ENCODE assay signal across 9 cellular contexts in genomic region chr6:100664274-100665040, GRCh38.
DNase-seq lines count a peak whose midpoint lies in the region; ATAC-seq and TF ChIP-seq lines count a peak whose summit lies in the region.
"Had no signal": no experiment of that assay in that cellular context is flagged by ENCODE, and none has a peak within 500 bp of the region (broad histone marks: within the 10 kb centered on the region; RNA-seq: fewer than 3 reads in every experiment).

No MANE protein-coding gene starts in this region.

- TF ChIP-seq CTCF in lower leg skin (IDR thresholded peaks at IDR 0.05), result no peak

- no peak overlapping the region for H3K4me3 ChIP-seq in lower leg skin (ENCODE audit: low read depth, poor library complexity, severe bottlenecking)

- intact Hi-C loops in lower leg skin (cut with DNase I; ENCODE audit: low total_unique reads), result no loop called here

- no peak for TF ChIP-seq POLR2A in lower leg skin (IDR thresholded peaks at IDR 0.05)

- ATAC-seq in GM18508 (IDR thresholded peaks at IDR 0.05; ENCODE audit: insufficient read depth, unreplicated experiment) (peak; percentile 27), HG02885 (IDR thresholded peaks at IDR 0.05; ENCODE audit: poor library complexity, unreplicated experiment) (peak; percentile 35)

- DNase-seq in AML-193 (lab: John Stamatoyannopoulos, UW) (peak; percentile 59), NCI-H69 (lab: John Stamatoyannopoulos, UW) (peak; percentile 65), cerebellum (ENCODE audit: low spot score) (peak; percentile 12), midbrain (lab: John Stamatoyannopoulos, UW) (peak; percentile 57), lower leg skin (ENCODE audit: low spot score in 2 of 2) (no peak)
- no peak for DNase-seq in NK-92 treated with Interleukin-12 subunit alpha and Interleukin-12 subunit beta, amount 100 ng/mL, for 24 hours (lab: John Stamatoyannopoulos, UW)
- DNase-seq: left cardiac atrium had no signal

Comparison
In these comparisons a context has a peak if more than half of its experiments do, and no peak if none do; other contexts are left out.
1. DNase-seq: peak in AML-193 (2 of 2), NCI-H69 (single experiment), cerebellum (single experiment) and midbrain (single experiment); none in NK-92 treated with Interleukin-12 subunit alpha and Interleukin-12 subunit beta, amount 100 ng/mL, for 24 hours (single experiment) and lower leg skin (0 of 2).